ENCODE assay signal across 14 cellular contexts in the genomic region with DNA sequence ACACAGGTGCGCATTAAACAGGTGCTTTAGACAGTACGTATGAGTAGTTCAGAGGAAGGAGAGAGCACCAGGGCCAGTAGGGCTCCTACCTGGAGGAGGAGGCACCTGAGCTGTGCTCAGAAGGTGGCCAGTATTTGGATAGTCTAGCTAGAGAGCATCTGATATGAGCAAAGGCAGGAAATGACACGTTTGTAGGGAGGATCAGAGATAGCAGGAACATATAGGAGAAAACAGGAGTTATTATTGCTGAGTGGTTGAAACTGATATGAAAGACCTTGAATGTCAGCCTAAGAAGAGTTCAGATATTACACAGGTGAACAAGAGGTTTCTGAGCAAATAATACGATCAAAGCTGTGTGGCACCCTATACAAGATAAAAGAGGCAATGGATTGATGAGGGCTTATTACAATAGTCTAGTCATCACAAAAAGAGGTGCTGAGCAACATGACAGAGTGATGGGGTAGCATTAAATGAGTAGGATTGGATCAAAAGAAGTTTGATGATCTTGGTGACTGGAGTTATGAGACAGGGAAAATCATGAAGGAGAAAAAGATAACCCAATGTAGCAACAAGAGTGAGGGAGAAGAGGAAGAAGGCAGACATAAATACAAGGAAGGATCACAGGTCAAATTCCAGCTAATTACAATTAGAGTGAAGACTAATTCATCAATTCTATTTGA.
"Had no signal": no experiment of that assay in that cellular context is flagged by ENCODE, and none has a peak within 500 bp of the region (broad histone marks: within the 10 kb centered on the region; RNA-seq: fewer than 3 reads in every experiment).

No MANE protein-coding gene starts in this region.

- H3K27me3 ChIP-seq: esophagus muscularis mucosa, gastrocnemius medialis, neutrophil had no signal

- ATAC-seq: effector memory CD8-positive, alpha-beta T cell; gastrocnemius medialis; mucosa of descending colon; naive thymus-derived CD8-positive, alpha-beta T cell; right cardiac atrium had no signal

- H3K4me2 ChIP-seq: smooth muscle cell had no signal

- H3K4me1 ChIP-seq: esophagus muscularis mucosa, gastrocnemius medialis had no signal

- H3K36me3 ChIP-seq: esophagus muscularis mucosa, gastrocnemius medialis, neutrophil had no signal

- FAIRE-seq: urothelium cell line had no signal

- H3K4me3 ChIP-seq: esophagus muscularis mucosa, gastrocnemius medialis, mucosa of descending colon, smooth muscle cell had no signal

- DNase-seq: effector memory CD8-positive, alpha-beta T cell; gastrocnemius medialis; islet precursor cell; mammary epithelial cell; mucosa of descending colon; naive thymus-derived CD8-positive, alpha-beta T cell; right cardiac atrium; stimulated activated CD4-positive, alpha-beta T cell treated with anti-CD3 and anti-CD28 coated beads, Interleukin-2, amount 100 ng/mL, for 48 hours; stimulated activated naive CD4-positive, alpha-beta T cell treated with Interleukin-2 at 50 U/mL for 16 hours had no signal

- H3K27ac ChIP-seq: epithelial cell of prostate, esophagus muscularis mucosa, gastrocnemius medialis, neutrophil had no signal

- H3K9me3 ChIP-seq: esophagus muscularis mucosa, gastrocnemius medialis, mucosa of descending colon, neutrophil had no signal
